8 cellular contexts compared by ENCODE assay signal in genomic region chr2:226799211-226799975, GRCh38. TPM values are rescaled to one million over a fixed set of nuclear protein-coding genes. Genes with fewer than 3 reads are reported as not detected.
DNase-seq lines count a peak whose midpoint lies in the region; ATAC-seq and TF ChIP-seq lines count a peak whose summit lies in the region.

IRS1 (minus strand) TSS chr2:226799820; CDS start chr2:226798738, 1,082 bp downstream.

- H3K4me2 ChIP-seq in OCI-LY7 (ENCODE audit: low read length): peak within 1 kb of the TSS; percentile 95

- H3K36me3 Mint-ChIP-seq in CD8-positive, alpha-beta T cell: peaks cover 2% of the 10 kb centered on the region
- H3K36me3 Mint-ChIP-seq in nephron (ENCODE audit: low read depth): peaks cover 22% of the 10 kb centered on the region

- H2AFZ ChIP-seq in OCI-LY7 (ENCODE audit: low read length): peak within 1 kb of the TSS; percentile 86

- peak; percentile 17 for TF ChIP-seq CTCF in CD8-positive, alpha-beta T cell (IDR thresholded peaks at IDR 0.05)
- TF ChIP-seq CTCF in OCI-LY7 (conservative IDR thresholded peaks at IDR 0.05; ENCODE audit: low read length) (no peak), fibroblast of the aortic adventitia (IDR thresholded peaks at IDR 0.05; ENCODE audit: insufficient read depth, low read length) (peak; percentile 26), nephron (IDR thresholded peaks at IDR 0.05; ENCODE audit: unreplicated experiment in 3 of 3) (no peak)

- H3K9me3 ChIP-seq in CD8-positive, alpha-beta T cell (ENCODE audit: low read length): no peaks in the 10 kb centered on the region
- H3K9me3 ChIP-seq in OCI-LY7 (ENCODE audit: low read length): no peaks in the 10 kb centered on the region

- peaks cover 5% of the 10 kb centered on the region for H4K20me1 ChIP-seq in OCI-LY7 (ENCODE audit: insufficient read depth, low read length)

- H3K9me2 ChIP-seq in OCI-LY7 (ENCODE audit: insufficient read depth, low read length): no peaks in the 10 kb centered on the region

- no peaks in the 10 kb centered on the region for H3K9me3 Mint-ChIP-seq in CD8-positive, alpha-beta T cell
- H3K9me3 Mint-ChIP-seq in nephron: no peaks in the 10 kb centered on the region

- peak within 1 kb of the TSS; percentile 92 for H3K4me3 Mint-ChIP-seq in CD8-positive, alpha-beta T cell
- peak within 1 kb of the TSS; percentile 88 to 94 (median 92) for H3K4me3 Mint-ChIP-seq in nephron

- intact Hi-C loops in CD8-positive, alpha-beta T cell (cut with DNase I, micrococcal nuclease): loop anchor here (1.0 to 10.0 kb wide), 5 partner anchors 8 to 1855 kb away; partner anchors contain the start of genes DOCK10 (in 1 of the 2) and RHBDD1 (in 1 of the 2)
- intact Hi-C loops in OCI-LY7 (cut with micrococcal nuclease; ENCODE audit: unreplicated experiment): loop anchor here (1.0 to 10.0 kb wide), 7 partner anchors 8 to 1525 kb away; no protein-coding TSS in a partner anchor

- no TSS peak for BruUV-seq in OCI-LY7 (replicated peaks; lab: Mats Ljungman, UMichigan)

- peak; percentile 65 for ATAC-seq in CD8-positive, alpha-beta T cell
- ATAC-seq in GM19438 (IDR thresholded peaks at IDR 0.05; ENCODE audit: low read depth, unreplicated experiment) (peak; percentile 32), HG03521 (IDR thresholded peaks at IDR 0.05; ENCODE audit: unreplicated experiment) (peak; percentile 35)

- POLR2A ChIA-PET in CD8-positive, alpha-beta T cell (lab: Charles Lee): interaction anchor here (1.1 to 6.1 kb wide), 7 partner anchors 8 to 911 kb away, joined by 3 to 66 read pairs (median 4); partner anchors contain the start of gene RHBDD1
- POLR2A ChIA-PET in OCI-LY7 (lab: Charles Lee): interaction anchor here (0.6 to 5.0 kb wide), 14 partner anchors 9 to 262 kb away, joined by 3 to 26 read pairs (median 6); partner anchors contain the start of gene RHBDD1

- H3K27me3 ChIP-seq in CD8-positive, alpha-beta T cell (ENCODE audit: insufficient read depth, low read length): no peaks in the 10 kb centered on the region

- H3K27ac ChIP-seq in CD8-positive, alpha-beta T cell (ENCODE audit: low read depth, low read length): peak within 1 kb of the TSS; percentile 51
- peak within 1 kb of the TSS; percentile 85 for H3K27ac ChIP-seq in OCI-LY7 (ENCODE audit: low read depth, low read length, poor library complexity, severe bottlenecking)

- peaks cover 39% of the 10 kb centered on the region for H3K4me1 Mint-ChIP-seq in CD8-positive, alpha-beta T cell (ENCODE audit: low read depth)
- H3K4me1 Mint-ChIP-seq in nephron: peaks cover 34% of the 10 kb centered on the region

- peak within 1 kb of the TSS; percentile 90 for H3K4me3 ChIP-seq in CD8-positive, alpha-beta T cell (ENCODE audit: low read depth, low read length)
- peak within 1 kb of the TSS; percentile 89 for H3K4me3 ChIP-seq in OCI-LY7 (ENCODE audit: low read depth, low read length, poor library complexity, severe bottlenecking)
- peak within 1 kb of the TSS; percentile 82 for H3K4me3 ChIP-seq in fibroblast of the aortic adventitia (ENCODE audit: low read depth, low read length)

- peaks cover 2% of the 10 kb centered on the region for H3K27me3 Mint-ChIP-seq in CD8-positive, alpha-beta T cell (ENCODE audit: low read depth)
- H3K27me3 Mint-ChIP-seq in nephron (ENCODE audit: low read depth): no peaks in the 10 kb centered on the region

- no peaks in the 10 kb centered on the region for H3K36me3 ChIP-seq in CD8-positive, alpha-beta T cell (ENCODE audit: insufficient read depth, low read length)
- peaks cover 36% of the 10 kb centered on the region for H3K36me3 ChIP-seq in OCI-LY7 (ENCODE audit: insufficient read depth, low read length)

- CTCF ChIA-PET in CD8-positive, alpha-beta T cell (lab: Charles Lee): interaction anchor here (0.7 to 4.5 kb wide), 16 partner anchors 10 to 1138 kb away, joined by 3 to 33 read pairs (median 4); partner anchors contain the start of gene RHBDD1
- CTCF ChIA-PET in OCI-LY7 (lab: Charles Lee; ENCODE audit: unreplicated experiment): interaction anchor here (0.6 to 2.0 kb wide), 9 partner anchors 10 to 1815 kb away, joined by 3 to 19 read pairs (median 4); no protein-coding TSS in a partner anchor

- DNase-seq in CD8-positive, alpha-beta T cell: peak; percentile 32 to 75 (median 60)
- DNase-seq in OCI-LY7 (ENCODE audit: low spot score) (peak; percentile 87), fibroblast of the aortic adventitia (ENCODE audit: low read depth) (peak; percentile 75), superior temporal gyrus (ENCODE audit: extremely low spot score) (peak; percentile 39)
- peak; percentile 31 for DNase-seq in activated T-helper 9 cell treated with anti-CD3 and anti-CD28 coated beads, Interleukin-2, amount 50 U/mL, for 16 hours (ENCODE audit: low read depth)

- H3K79me2 ChIP-seq in OCI-LY7 (ENCODE audit: insufficient read depth, low read depth, low read length): peaks cover 40% of the 10 kb centered on the region

- H3K27ac Mint-ChIP-seq in CD8-positive, alpha-beta T cell: peak within 1 kb of the TSS; percentile 53
- peak within 1 kb of the TSS; percentile 82 to 90 (median 89) for H3K27ac Mint-ChIP-seq in nephron

- H3K4me1 ChIP-seq in CD8-positive, alpha-beta T cell (ENCODE audit: insufficient read depth, low read length): peaks cover 26% of the 10 kb centered on the region
- H3K4me1 ChIP-seq in OCI-LY7 (ENCODE audit: insufficient read depth, low read length, poor library complexity, severe bottlenecking): peaks cover 44% of the 10 kb centered on the region

RNA-seq across cellular contexts. Expression of gene IRS1, which starts in this region (rescaled TPM):
- 1 to 10 TPM; 5.6 to 5.9 TPM for total RNA-seq in CD8-positive, alpha-beta T cell
- total RNA-seq in OCI-LY7 (2014; rRNA removed; shearing (Covaris generic)): 15.9 and 18.1 TPM in 2 replicates
- total RNA-seq in OCI-LY7 (2022) (23.5 and 23.6 TPM in 2 replicates), fibroblast of the aortic adventitia (ENCODE audit: low replicate concordance) (8.2 and 29.7 TPM in 2 replicates)

Comparison
In these comparisons a context has a peak if more than half of its experiments do, and no peak if none do; other contexts are left out.
1. Peak in every context shown above with its lines: DNase-seq, ATAC-seq, H3K4me3 ChIP-seq and H3K27ac ChIP-seq.
2. DNase-seq: peak in every context shown above with its lines; median percentile 87 in OCI-LY7; 75 in fibroblast of the aortic adventitia; 60 in CD8-positive, alpha-beta T cell; 39 in superior temporal gyrus; 31 in activated T-helper 9 cell treated with anti-CD3 and anti-CD28 coated beads, Interleukin-2, amount 50 U/mL, for 16 hours.
3. CTCF ChIP-seq: peak in CD8-positive, alpha-beta T cell (single experiment) and fibroblast of the aortic adventitia (single experiment); none in OCI-LY7 (single experiment) and nephron (0 of 3).